ENCODE assay signal across 1 cellular context in genomic region chr15:58458076-58458475, GRCh38.
TF ChIP-seq lines count a peak whose summit lies in the region.

No MANE protein-coding gene starts in this region.

TF ChIP-seq in HepG2, 621 proteins besides CTCF, POLR2A, EP300 and RAD21 (continued from another document):
- TF ChIP-seq ZBTB42 (CRISPR knock-in tag; IDR thresholded peaks at IDR 0.05) (no peak), MYNN (CRISPR knock-in tag; IDR thresholded peaks at IDR 0.05; ENCODE audit: low read depth) (no peak), ZFP36 (IDR thresholded peaks at IDR 0.05; ENCODE audit: borderline replicate concordance, low read depth, low read length, partially characterized antibody) (no peak), RBFOX2 (IDR thresholded peaks at IDR 0.05; ENCODE audit: low read depth, low read length) (no peak), ZNF142 (CRISPR knock-in tag; IDR thresholded peaks at IDR 0.05) (no peak), ZNF672 (CRISPR knock-in tag; IDR thresholded peaks at IDR 0.05) (no peak), ZNF446 (CRISPR knock-in tag; IDR thresholded peaks at IDR 0.05) (no peak), BCL3 (CRISPR knock-in tag; IDR thresholded peaks at IDR 0.05) (no peak), MAX (IDR thresholded peaks at IDR 0.05) (no peak), GZF1 (CRISPR knock-in tag; IDR thresholded peaks at IDR 0.05) (no peak), ZNF512B (CRISPR knock-in tag; IDR thresholded peaks at IDR 0.05; ENCODE audit: borderline replicate concordance) (no peak), SMC3 (IDR thresholded peaks at IDR 0.05; ENCODE audit: low read length) (no peak), CAMTA2 (CRISPR knock-in tag; IDR thresholded peaks at IDR 0.05; ENCODE audit: borderline replicate concordance) (no peak), BHLHE40 (IDR thresholded peaks at IDR 0.05; ENCODE audit: low read length) (no peak), ZBTB7A (CRISPR knock-in tag; IDR thresholded peaks at IDR 0.05) (no peak), RXRB (CRISPR knock-in tag; IDR thresholded peaks at IDR 0.05; ENCODE audit: borderline replicate concordance) (peak; percentile 87), ZBTB49 (CRISPR knock-in tag; IDR thresholded peaks at IDR 0.05; ENCODE audit: borderline replicate concordance) (no peak), ZNF660 (CRISPR knock-in tag; IDR thresholded peaks at IDR 0.05; ENCODE audit: borderline replicate concordance, low read depth) (no peak), ARID3A (IDR thresholded peaks at IDR 0.05; ENCODE audit: low read depth, low read length) (0 out of 2 replicates have a peak, but pooled peaks have one; percentile 7), ZNF567 (CRISPR knock-in tag; IDR thresholded peaks at IDR 0.05; ENCODE audit: borderline replicate concordance) (no peak), ZFP82 (CRISPR knock-in tag; IDR thresholded peaks at IDR 0.05; ENCODE audit: borderline replicate concordance) (no peak)
